ENCODE assay signal across 20 cellular contexts in the genomic region with DNA sequence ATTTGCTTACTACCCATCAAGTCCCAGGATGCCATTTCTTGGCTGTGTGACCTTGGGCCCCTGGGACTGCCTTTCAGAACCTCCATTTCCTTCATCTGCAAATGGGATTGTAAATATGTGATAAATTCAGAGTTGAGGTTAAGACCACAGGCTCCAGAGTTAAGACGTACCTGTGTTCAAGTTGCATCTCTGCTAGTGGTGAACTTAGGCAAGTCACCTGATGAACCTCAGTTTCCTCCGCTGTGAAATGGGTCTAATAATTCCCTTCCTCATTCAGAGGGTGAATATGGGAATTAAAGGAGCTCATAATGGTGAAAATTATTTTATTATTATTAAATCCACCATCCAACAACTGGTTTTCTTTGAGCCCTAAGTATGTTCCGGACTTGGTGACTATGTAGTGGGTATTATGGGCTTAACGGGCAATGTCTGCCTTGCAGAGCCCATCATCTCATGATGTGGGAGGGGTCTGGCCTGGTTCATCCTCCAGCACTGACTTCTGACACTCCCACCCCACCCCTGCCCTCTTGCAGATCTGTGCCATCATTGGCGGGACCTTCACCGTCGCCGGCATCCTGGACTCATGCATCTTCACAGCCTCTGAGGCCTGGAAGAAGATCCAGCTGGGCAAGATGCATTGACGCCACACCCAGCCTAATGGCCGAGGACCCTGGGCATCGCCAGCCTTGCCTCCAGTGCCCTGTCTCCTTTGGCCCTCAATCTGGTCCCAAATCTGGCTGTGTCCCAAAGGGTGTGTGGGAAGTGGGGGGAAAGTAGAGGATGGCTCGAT.
"Had no signal": no experiment of that assay in that cellular context is flagged by ENCODE, and none has a peak within 500 bp of the region (broad histone marks: within the 10 kb centered on the region; RNA-seq: fewer than 3 reads in every experiment).

No MANE protein-coding gene starts in this region.

- H3K9me3 ChIP-seq: gastrocnemius medialis, left ventricle myocardium inferior, upper lobe of right lung had no signal

- H3K27ac ChIP-seq: brain microvascular endothelial cell, gastrocnemius medialis, left ventricle myocardium inferior had no signal

- H3K27me3 Mint-ChIP-seq: activated naive CD8-positive, alpha-beta T cell treated with anti-CD3 and anti-CD28 coated beads, Interleukin-2, amount 50 U/mL, for 24 hours; T-helper 17 cell had no signal

- H3K4me1 ChIP-seq: gastrocnemius medialis, upper lobe of right lung had no signal

- H3K27ac Mint-ChIP-seq: activated naive CD8-positive, alpha-beta T cell treated with anti-CD3 and anti-CD28 coated beads, Interleukin-2, amount 50 U/mL, for 24 hours had no signal

- H3K4me1 Mint-ChIP-seq: activated naive CD8-positive, alpha-beta T cell treated with anti-CD3 and anti-CD28 coated beads, Interleukin-2, amount 50 U/mL, for 24 hours had no signal

- H3K27me3 ChIP-seq: brain microvascular endothelial cell, gastrocnemius medialis, upper lobe of right lung had no signal

- ATAC-seq: activated naive CD8-positive, alpha-beta T cell treated with anti-CD3 and anti-CD28 coated beads, Interleukin-2, amount 50 U/mL, for 24 hours; esophagus mucosa; gastrocnemius medialis; sciatic nerve; T-helper 17 cell had no signal

- H3K4me3 Mint-ChIP-seq: activated naive CD8-positive, alpha-beta T cell treated with anti-CD3 and anti-CD28 coated beads, Interleukin-2, amount 50 U/mL, for 24 hours; T-helper 17 cell had no signal

- H3K36me3 ChIP-seq: gastrocnemius medialis had no signal

- DNase-seq: activated CD4-positive, alpha-beta T cell treated with anti-CD3 and anti-CD28 coated beads for 4 hours; activated CD4-positive, alpha-beta T cell treated with anti-CD3 and anti-CD28 coated beads, Interleukin-2, amount 50 U/mL, for 48 hours; activated CD4-positive, CD25-positive, alpha-beta regulatory T cell; activated effector memory CD4-positive, alpha-beta T cell treated with anti-CD3 and anti-CD28 coated beads, Interleukin-2, amount 50 U/mL, for 16 hours; activated naive CD4-positive, alpha-beta T cell treated with anti-CD3 and anti-CD28 coated beads, Interleukin-2, amount 50 U/mL, for 16 hours; activated naive CD8-positive, alpha-beta T cell treated with anti-CD3 and anti-CD28 coated beads, Interleukin-2, amount 50 U/mL, for 24 hours; anterior cingulate cortex; brain microvascular endothelial cell; caudate nucleus; effector memory CD4-positive, alpha-beta T cell; gastrocnemius medialis; hippocampal formation; left ventricle myocardium inferior; nucleus accumbens; stimulated activated CD4-positive, alpha-beta T cell treated with anti-CD3 and anti-CD28 coated beads, Interleukin-4, amount 100 ng/mL, for 1 hour; stimulated activated naive CD4-positive, alpha-beta T cell; T-helper 17 cell; upper lobe of right lung had no signal

- H3K4me3 ChIP-seq: gastrocnemius medialis, left ventricle myocardium inferior, upper lobe of right lung had no signal

- H3K9me3 Mint-ChIP-seq: activated naive CD8-positive, alpha-beta T cell treated with anti-CD3 and anti-CD28 coated beads, Interleukin-2, amount 50 U/mL, for 24 hours had no signal
